In genomic region chr18:26226229-26227050, GRCh38 we compare ENCODE assay signal across 8 cellular contexts. TPM values are rescaled to one million over a fixed set of nuclear protein-coding genes. Genes with fewer than 3 reads are reported as not detected.
A peak's percentile ranks its signal among the peaks of the same experiment; 100 is the strongest.
DNase-seq lines count a peak whose midpoint lies in the region; ATAC-seq lines count a peak whose summit lies in the region.

Gene TAF4B (plus strand): TSS chr18:26226445. CDS start chr18:26226934, 489 bp downstream.

- peak within 1 kb of the TSS; percentile 67 for H3K4me3 ChIP-seq in CD8-positive, alpha-beta memory T cell (ENCODE audit: low read length)

- DNase-seq in CD8-positive, alpha-beta memory T cell, result peak; percentile 84 to 94 (median 91)
- peak; percentile 86 for DNase-seq in HK-2 (ENCODE audit: unreplicated experiment)
- DNase-seq in NK-92 (lab: John Stamatoyannopoulos, UW; ENCODE audit: unreplicated experiment), result peak; percentile 72
- peak; percentile 71 to 89 for DNase-seq in activated CD8-positive, alpha-beta memory T cell treated with anti-CD3 and anti-CD28 coated beads for 1 hour (ENCODE audit: extremely low read depth in 1 of 2, low read depth in 1 of 2)
- DNase-seq in effector CD8-positive, alpha-beta T cell (lab: John Stamatoyannopoulos, UW), result peak; percentile 93
- peak; percentile 73 to 90 for DNase-seq in lung microvascular endothelial cell (ENCODE audit: low read depth in 2 of 2)
- DNase-seq in stimulated activated CD4-positive, alpha-beta T cell treated with anti-CD3 and anti-CD28 coated beads, TNF-alpha, amount 100 ng/mL, for 4 hours (ENCODE audit: low read depth in 3 of 3), result peak; percentile 94 to 95 (median 94)

- peaks cover 0 to 8% of the 10 kb centered on the region in 2 donors for H3K27me3 Mint-ChIP-seq in CD8-positive, alpha-beta memory T cell

- peaks cover 27% of the 10 kb centered on the region for H3K4me1 ChIP-seq in CD8-positive, alpha-beta memory T cell (ENCODE audit: insufficient read depth, low read length)

- ATAC-seq in GM19455 (IDR thresholded peaks at IDR 0.05; ENCODE audit: unreplicated experiment), result peak; percentile 80

- POLR2A ChIA-PET in CD8-positive, alpha-beta memory T cell (lab: Charles Lee), result interaction anchor here (0.6 to 2.0 kb wide), 4 partner anchors 37 to 135 kb away, joined by 3 to 7 read pairs (median 4); partner anchors contain the start of gene PSMA8

- H3K4me1 Mint-ChIP-seq in CD8-positive, alpha-beta memory T cell, result peaks cover 25 to 42% (median 30%) of the 10 kb centered on the region in 3 donors

- peak within 1 kb of the TSS; percentile 63 for H3K27ac ChIP-seq in CD8-positive, alpha-beta memory T cell (ENCODE audit: low read depth, low read length)

- H3K9me3 ChIP-seq in CD8-positive, alpha-beta memory T cell (ENCODE audit: low read length), result no peaks in the 10 kb centered on the region

- no peaks in the 10 kb centered on the region for H3K27me3 ChIP-seq in CD8-positive, alpha-beta memory T cell (ENCODE audit: insufficient read depth, low read length, poor library complexity, severe bottlenecking)

- H3K27ac Mint-ChIP-seq in CD8-positive, alpha-beta memory T cell, result peak within 1 kb of the TSS; percentile 93 to 98 (median 97)

- CTCF ChIA-PET in CD8-positive, alpha-beta memory T cell (lab: Charles Lee), result interaction anchor here (2.0 kb wide), 1 partner anchor 9 kb away, joined by 6 read pairs; no protein-coding TSS in a partner anchor

- no peaks in the 10 kb centered on the region for H3K9me3 Mint-ChIP-seq in CD8-positive, alpha-beta memory T cell

- no peaks in the 10 kb centered on the region for H3K36me3 ChIP-seq in CD8-positive, alpha-beta memory T cell (ENCODE audit: insufficient read depth, low read length)

- peaks cover 0 to 7% (median 0%) of the 10 kb centered on the region in 3 donors for H3K36me3 Mint-ChIP-seq in CD8-positive, alpha-beta memory T cell

- H3K4me3 Mint-ChIP-seq in CD8-positive, alpha-beta memory T cell, result peak within 1 kb of the TSS; percentile 92 to 98 (median 95)

RNA-seq across cellular contexts. Expression of gene TAF4B, which starts in this region (rescaled TPM):
- 10 to 100 TPM; 18.7 to 19.5 TPM for total RNA-seq in CD8-positive, alpha-beta memory T cell
- polyA plus RNA-seq in CD8-positive, alpha-beta memory T cell, result 4.3 TPM
- total RNA-seq in lung microvascular endothelial cell, result 1.1 and 1.4 TPM in 2 replicates

Comparison
In these comparisons a context has a peak if more than half of its experiments do, and no peak if none do; other contexts are left out.
1. Peak in every context shown above with its lines: DNase-seq, ATAC-seq, H3K4me3 ChIP-seq and H3K27ac ChIP-seq.